8 cellular contexts compared by ENCODE assay signal in the genomic region with DNA sequence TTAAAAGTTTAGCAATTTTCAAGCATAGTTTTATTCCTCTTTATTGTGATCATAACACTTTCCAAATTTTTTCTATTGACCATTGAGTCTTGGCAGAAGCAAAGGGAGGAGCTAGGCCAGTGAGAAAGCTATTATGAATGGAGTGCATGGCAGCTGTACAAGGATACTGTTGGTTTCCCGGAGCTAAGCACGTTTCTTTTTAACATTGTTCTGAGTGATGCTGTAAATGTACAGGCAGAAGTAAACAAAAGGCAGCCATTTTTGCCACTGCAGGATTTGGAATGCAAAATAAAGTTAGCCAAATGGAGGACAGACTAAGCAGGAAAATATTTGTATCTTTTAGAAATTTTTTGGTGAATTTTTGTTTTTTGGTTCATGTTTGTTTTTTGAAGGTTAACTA. TPM values are rescaled to one million over a fixed set of nuclear protein-coding genes. Genes with fewer than 3 reads are reported as not detected.
DNase-seq lines count a peak whose midpoint lies in the region; ATAC-seq and TF ChIP-seq lines count a peak whose summit lies in the region.

No MANE protein-coding gene starts in this region.

- H3K27me3 Mint-ChIP-seq in CD8-positive, alpha-beta memory T cell, result no peaks in the 10 kb centered on the region
- H3K27me3 Mint-ChIP-seq in brain (no peaks in the 10 kb centered on the region), memory B cell (no peaks in the 10 kb centered on the region)

- H3K27me3 ChIP-seq in CD8-positive, alpha-beta memory T cell (ENCODE audit: insufficient read depth, low read length, poor library complexity, severe bottlenecking), result no peaks in the 10 kb centered on the region

- no peak overlapping the region for H3K27ac ChIP-seq in CD8-positive, alpha-beta memory T cell (ENCODE audit: low read depth, low read length)

- no peak overlapping the region for H3K4me3 ChIP-seq in CD8-positive, alpha-beta memory T cell (ENCODE audit: low read length)

- no peak overlapping the region for H3K4me3 Mint-ChIP-seq in CD8-positive, alpha-beta memory T cell
- H3K4me3 Mint-ChIP-seq in brain (peak overlapping the region in 4 of 5 experiments; percentile 11 to 77 (median 47)), memory B cell (no peak overlapping the region)

- no peaks in the 10 kb centered on the region for H3K9me3 ChIP-seq in CD8-positive, alpha-beta memory T cell (ENCODE audit: low read length)

- H3K27ac Mint-ChIP-seq in CD8-positive, alpha-beta memory T cell, result peak overlapping the region in 5 of 8 donors; percentile 1 to 81 (median 24)
- H3K27ac Mint-ChIP-seq in brain, result peak overlapping the region; percentile 17 to 94 (median 87)
- peak overlapping the region; percentile 63 for H3K27ac Mint-ChIP-seq in memory B cell

- no peak for ATAC-seq in memory B cell (ENCODE audit: low read depth)

- peaks cover 0 to 13% (median 6%) of the 10 kb centered on the region in 3 donors for H3K36me3 Mint-ChIP-seq in CD8-positive, alpha-beta memory T cell
- peaks cover 12% of the 10 kb centered on the region for H3K36me3 Mint-ChIP-seq in brain
- peaks cover 4% of the 10 kb centered on the region for H3K36me3 Mint-ChIP-seq in memory B cell

- POLR2A ChIA-PET in CD8-positive, alpha-beta memory T cell (lab: Charles Lee), result no interaction called here

- no peak for DNase-seq in CD8-positive, alpha-beta memory T cell
- DNase-seq in NCI-H2029 (lab: John Stamatoyannopoulos, UW) (peak; percentile 46), memory B cell (ENCODE audit: low spot score in 2 of 2) (no peak), HUDEP-2 (lab: John Stamatoyannopoulos, UW; ENCODE audit: unreplicated experiment in 76 of 76) (no peak)
- no peak for DNase-seq in central memory CD4-positive, alpha-beta T cell
- DNase-seq in activated CD4-positive, CD25-positive, alpha-beta regulatory T cell (lab: John Stamatoyannopoulos, UW), result no peak
- no peak for DNase-seq in stimulated activated naive CD4-positive, alpha-beta T cell treated with Interleukin-2 at 50 U/mL for 16 hours (lab: John Stamatoyannopoulos, UW)

- CTCF ChIA-PET in CD8-positive, alpha-beta memory T cell (lab: Charles Lee), result interaction anchor here (1.0 to 1.5 kb wide), 3 partner anchors 11 to 62 kb away, joined by 3 to 4 read pairs (median 3); no protein-coding TSS in a partner anchor

- no peak for TF ChIP-seq CTCF in brain (conservative IDR thresholded peaks at IDR 0.05)

- H3K36me3 ChIP-seq in CD8-positive, alpha-beta memory T cell (ENCODE audit: insufficient read depth, low read length), result no peaks in the 10 kb centered on the region

- peaks cover 39 to 70% (median 60%) of the 10 kb centered on the region in 3 donors for H3K4me1 Mint-ChIP-seq in CD8-positive, alpha-beta memory T cell
- H3K4me1 Mint-ChIP-seq in brain, result peaks cover 29% of the 10 kb centered on the region
- H3K4me1 Mint-ChIP-seq in memory B cell, result peaks cover 14% of the 10 kb centered on the region

- H3K4me1 ChIP-seq in CD8-positive, alpha-beta memory T cell (ENCODE audit: insufficient read depth, low read length), result peaks cover 9% of the 10 kb centered on the region

- no peaks in the 10 kb centered on the region for H3K9me3 Mint-ChIP-seq in CD8-positive, alpha-beta memory T cell
- H3K9me3 Mint-ChIP-seq in brain (no peaks in the 10 kb centered on the region), memory B cell (no peaks in the 10 kb centered on the region)

RNA-seq across cellular contexts. Expression of gene CBL, which starts 16.2 kb away (rescaled TPM):
- 10 to 100 TPM; 25.9 to 26.1 TPM for total RNA-seq in CD8-positive, alpha-beta memory T cell
- polyA plus RNA-seq in CD8-positive, alpha-beta memory T cell, result 10.4 TPM
- polyA plus RNA-seq in brain (ENCODE audit: insufficient read depth, low read depth, low replicate concordance), result 16.4 TPM

RNA-seq across cellular contexts. Expression of gene NHERF4, which starts 37.0 kb away (rescaled TPM):
- under 1 TPM in 1 of 2 experiments, not detected in 1; 0.42 TPM for total RNA-seq in CD8-positive, alpha-beta memory T cell
- not detected for polyA plus RNA-seq in CD8-positive, alpha-beta memory T cell
- 0.49 TPM for polyA plus RNA-seq in brain (ENCODE audit: insufficient read depth, low read depth, low replicate concordance)

RNA-seq across cellular contexts. Expression of gene NLRX1, which starts 53.8 kb away (rescaled TPM):
- total RNA-seq in CD8-positive, alpha-beta memory T cell, result 10 to 100 TPM; 16.1 to 16.7 TPM
- 11.3 TPM for polyA plus RNA-seq in CD8-positive, alpha-beta memory T cell
- polyA plus RNA-seq in brain (ENCODE audit: insufficient read depth, low read depth, low replicate concordance), result 11.1 TPM

Comparison
In these comparisons a context has a peak if more than half of its experiments do, and no peak if none do; other contexts are left out.
1. H3K27ac Mint-ChIP-seq: peak in every context shown above with its lines; median percentile 87 in brain; 63 in memory B cell; 24 in CD8-positive, alpha-beta memory T cell.
2. H3K4me3 Mint-ChIP-seq: peak in brain (4 of 5); none in CD8-positive, alpha-beta memory T cell (0 of 7) and memory B cell (single experiment).